ENCODE assay signal across 8 cellular contexts in the genomic region with DNA sequence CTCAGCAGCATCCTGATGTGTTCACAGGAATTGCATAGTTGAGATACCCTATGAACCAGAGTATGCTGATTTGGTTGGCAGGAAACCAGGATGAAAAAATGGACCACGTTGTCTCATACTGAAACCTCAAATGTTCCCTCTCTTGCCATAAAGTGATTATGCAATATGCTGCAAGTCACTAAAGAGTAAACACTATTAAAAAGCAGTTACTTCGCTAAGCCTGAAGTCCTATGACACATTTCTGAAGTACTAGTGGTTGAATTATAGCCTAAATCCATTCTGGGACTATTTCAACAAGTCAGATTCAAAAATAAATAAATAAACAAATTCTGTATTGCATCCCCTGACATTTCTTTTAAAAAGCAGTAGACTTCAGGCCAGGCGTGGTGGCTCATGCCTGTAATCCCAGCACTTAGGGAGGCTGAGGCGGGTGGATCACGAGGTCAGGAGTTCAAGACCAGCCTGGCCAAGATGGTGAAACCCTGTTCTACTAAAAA.
DNase-seq lines count a peak whose midpoint lies in the region; ATAC-seq and TF ChIP-seq lines count a peak whose summit lies in the region.

No MANE protein-coding gene starts in this region.

- TF ChIP-seq POLR2A in uterus (IDR thresholded peaks at IDR 0.05), result no peak

- H3K36me3 ChIP-seq in uterus, result no peaks in the 10 kb centered on the region

- no peak overlapping the region for H3K27ac Mint-ChIP-seq in mesothelial cell of epicardium

- H3K27me3 ChIP-seq in uterus, result no peaks in the 10 kb centered on the region

- no peaks in the 10 kb centered on the region for H3K4me1 ChIP-seq in uterus

- intact Hi-C loops in Right ventricle myocardium inferior (cut with DNase I) (no loop called here), cardiac septum (cut with DNase I) (loop anchor here (5.0 kb wide), 1 partner anchor 96 kb away; no protein-coding TSS in a partner anchor), left cardiac atrium (cut with DNase I) (no loop called here), uterus (cut with DNase I; ENCODE audit: low total_unique reads) (no loop called here)

- no peaks in the 10 kb centered on the region for H3K9me3 Mint-ChIP-seq in mesothelial cell of epicardium

- H3K4me3 Mint-ChIP-seq in mesothelial cell of epicardium, result no peak overlapping the region

- peaks cover 11% of the 10 kb centered on the region for H3K36me3 Mint-ChIP-seq in mesothelial cell of epicardium

- H3K4me1 Mint-ChIP-seq in mesothelial cell of epicardium, result peaks cover 39% of the 10 kb centered on the region

- H3K9me3 ChIP-seq in uterus, result no peaks in the 10 kb centered on the region

- ATAC-seq in Right ventricle myocardium inferior, result peak; percentile 85
- peak; percentile 66 for ATAC-seq in HG03045 (IDR thresholded peaks at IDR 0.05; ENCODE audit: unreplicated experiment)
- ATAC-seq in left cardiac atrium, result peak; percentile 84 to 88

- DNase-seq in Right ventricle myocardium inferior (ENCODE audit: missing footprints) (no peak), cardiac septum (ENCODE audit: low spot score) (no peak), SIG-M5 (lab: John Stamatoyannopoulos, UW) (peak; percentile 39), left cardiac atrium (no peak), uterus (peak in 1 of 2 donors; percentile 60), mesothelial cell of epicardium (ENCODE audit: low spot score in 2 of 2, unreplicated experiment in 2 of 2) (no peak), SHP77 treated with DMSO at 0.1 percent for 48 hours (lab: John Stamatoyannopoulos, UW) (no peak)

- TF ChIP-seq CTCF in uterus (IDR thresholded peaks at IDR 0.05), result no peak
- no peak for TF ChIP-seq CTCF in mesothelial cell of epicardium (IDR thresholded peaks at IDR 0.05; ENCODE audit: unreplicated experiment)

- H3K27ac ChIP-seq in uterus, result peak overlapping the region; percentile 48 to 65

- H3K27me3 Mint-ChIP-seq in mesothelial cell of epicardium (ENCODE audit: low read depth), result no peaks in the 10 kb centered on the region

- H3K4me3 ChIP-seq in uterus, result no peak overlapping the region
